7 cellular contexts compared by ENCODE assay signal in genomic region chr16:88232401-88233258, GRCh38.
DNase-seq lines count a peak whose midpoint lies in the region; ATAC-seq, FAIRE-seq and TF ChIP-seq lines count a peak whose summit lies in the region.
"Not testable (repeated sequence)": the region's sequence is repeated elsewhere in the genome, so short reads cannot be mapped to it uniquely, and the experiment has no call there.

No MANE protein-coding gene starts in this region.

- not testable (repeated sequence) for H3K4me3 ChIP-seq in adrenal gland; coronary artery; left ventricle myocardium inferior; osteoblast (ENCODE audit: insufficient read depth, low read length)

- WGBS in adrenal gland, 4 donors = 43 to 58% (median 47%) methylated on average over 11 to 31 of the region's 31 CpGs

- not testable (repeated sequence) for H2AFZ ChIP-seq in osteoblast (ENCODE audit: low read length)

- H3K9me3 ChIP-seq in adrenal gland (replicated peaks in 1 of 3); left ventricle myocardium inferior (replicated peaks); osteoblast (ENCODE audit: low read depth, low read length): not testable (repeated sequence)

- not testable (repeated sequence) for H3K79me2 ChIP-seq in osteoblast (ENCODE audit: insufficient read depth, low read length)

- not testable (repeated sequence) for TF ChIP-seq CTCF in adrenal gland (IDR thresholded peaks at IDR 0.05); coronary artery (IDR thresholded peaks at IDR 0.05); left ventricle myocardium inferior (IDR thresholded peaks at IDR 0.05; ENCODE audit: borderline replicate concordance); osteoblast (IDR thresholded peaks at IDR 0.05; ENCODE audit: extremely low read depth, low read depth, low read length)

- ATAC-seq in left lobe of liver (peak; percentile 35), sciatic nerve (peak; percentile 4)

- H4K20me1 ChIP-seq in osteoblast (ENCODE audit: insufficient read depth, low read length) = not testable (repeated sequence)

- not testable (repeated sequence) for H3K36me3 ChIP-seq in adrenal gland (replicated peaks in 1 of 2); left ventricle myocardium inferior; osteoblast (ENCODE audit: insufficient read depth, low read length)

- H3K27me3 ChIP-seq in adrenal gland; left ventricle myocardium inferior (ENCODE audit: low read depth); osteoblast (ENCODE audit: insufficient read depth, low read length): not testable (repeated sequence)

- DNase-seq in HTR-8/SVneo (ENCODE audit: insufficient read length, low spot score); left ventricle myocardium inferior; left lobe of liver (ENCODE audit: low spot score); sciatic nerve (ENCODE audit: low spot score): not testable (repeated sequence)
- DNase-seq in adrenal gland (peak in 5 of 7 donors; percentile 31 to 70 (median 63)), coronary artery (ENCODE audit: low spot score) (peak; percentile 68), osteoblast (ENCODE audit: insufficient read length, low spot score, missing footprints) (peak; percentile 36)

- H3K27ac ChIP-seq in adrenal gland (peak overlapping the region; percentile 25 to 97 (median 75)), coronary artery (peak overlapping the region in 1 of 2 donors; percentile 50), left ventricle myocardium inferior (replicated peaks) (peak overlapping the region; percentile 42)
- not testable (repeated sequence) for H3K27ac ChIP-seq in osteoblast (ENCODE audit: low read depth, low read length)

- peak in 1 of 2 donors; percentile 25 for TF ChIP-seq POLR2A in adrenal gland (IDR thresholded peaks at IDR 0.05)

- H3K4me2 ChIP-seq in osteoblast (ENCODE audit: insufficient read depth, low read length) = not testable (repeated sequence)

- intact Hi-C loops in adrenal gland (cut with DNase I); left ventricle myocardium inferior (cut with micrococcal nuclease); sciatic nerve (cut with DNase I): not testable (repeated sequence)

- peak; percentile 49 for FAIRE-seq in HTR-8/SVneo (lab: Jason Lieb, UNC)

- H3K4me1 ChIP-seq in adrenal gland (replicated peaks in 1 of 2) (peaks cover 16 to 19% of the 10 kb centered on the region in 2 donors), left ventricle myocardium inferior (peaks cover 25% of the 10 kb centered on the region)
- not testable (repeated sequence) for H3K4me1 ChIP-seq in osteoblast (ENCODE audit: insufficient read depth, low read length)
